ENCODE assay signal across 8 cellular contexts in the genomic region with DNA sequence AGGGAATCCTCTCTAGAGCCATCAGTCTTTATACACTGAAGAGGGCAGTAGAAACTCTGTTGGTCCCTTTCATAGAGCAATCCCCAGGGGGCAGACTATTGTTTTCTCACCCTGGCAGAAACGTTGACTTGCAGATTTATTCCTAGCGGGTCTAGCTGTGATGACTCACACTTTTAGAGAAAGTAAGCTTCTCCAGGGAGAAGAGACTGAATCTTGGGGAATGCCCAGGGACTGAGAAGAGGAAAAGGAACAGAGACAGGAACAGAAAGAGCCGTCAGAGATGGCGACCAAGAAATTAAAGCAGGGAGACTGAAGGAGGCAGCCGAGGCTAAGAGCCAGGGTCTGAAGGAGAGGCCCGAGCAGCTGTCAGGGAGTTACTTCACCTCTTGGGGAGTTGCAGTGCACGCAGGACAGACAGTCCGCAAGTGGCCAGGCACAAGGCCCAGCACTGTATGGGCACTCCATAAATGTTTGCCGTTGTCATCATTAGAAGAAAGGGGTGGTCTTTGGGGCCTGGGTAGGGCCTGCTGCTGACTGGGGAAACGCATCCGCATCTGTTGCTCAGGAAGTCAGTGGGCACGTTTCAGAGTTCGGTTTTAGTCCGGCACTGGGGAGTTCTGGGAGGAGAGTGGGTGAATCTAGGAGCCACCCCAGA. TPM values are rescaled to one million over a fixed set of nuclear protein-coding genes. Genes with fewer than 3 reads are reported as not detected.
DNase-seq lines count a peak whose midpoint lies in the region; ATAC-seq and TF ChIP-seq lines count a peak whose summit lies in the region.

No MANE protein-coding gene starts in this region.

- ATAC-seq in GM21619 (IDR thresholded peaks at IDR 0.05; ENCODE audit: unreplicated experiment) = peak; percentile 58

- H3K9me3 ChIP-seq in liver (ENCODE audit: control insufficient read depth in 4 of 4, low read length in 3 of 4) = no peaks in the 10 kb centered on the region
- H3K9me3 ChIP-seq in subcutaneous abdominal adipose tissue (ENCODE audit: control insufficient read depth in 5 of 5, low read length in 5 of 5) = no peaks in the 10 kb centered on the region

- peak; percentile 76 for TF ChIP-seq CTCF in VCaP (conservative IDR thresholded peaks at IDR 0.05)
- peak; percentile 48 for TF ChIP-seq CTCF in liver (IDR thresholded peaks at IDR 0.05; ENCODE audit: low read depth, low read length, missing input control)

- H3K4me3 ChIP-seq in liver (ENCODE audit: low read depth in 1 of 3, low read length in 3 of 3) = no peak overlapping the region
- peak overlapping the region in 4 of 5 donors; percentile 37 to 51 (median 40) for H3K4me3 ChIP-seq in subcutaneous abdominal adipose tissue (ENCODE audit: low read depth in 1 of 5, low read length in 5 of 5)

- H3K36me3 ChIP-seq in liver (ENCODE audit: control insufficient read depth in 4 of 4, insufficient read depth in 3 of 4, low read depth in 1 of 4, low read length in 3 of 4) (peaks cover 5 to 10% (median 6%) of the 10 kb centered on the region in 4 donors), subcutaneous abdominal adipose tissue (ENCODE audit: control insufficient read depth in 5 of 5, insufficient read depth in 5 of 5, low read length in 5 of 5) (peaks cover 0 to 41% (median 24%) of the 10 kb centered on the region in 5 donors)

- peaks cover 6 to 49% (median 21%) of the 10 kb centered on the region in 4 donors for H3K4me1 ChIP-seq in liver (ENCODE audit: control insufficient read depth in 4 of 4, insufficient read depth in 4 of 4, low read length in 3 of 4)
- peaks cover 16 to 66% (median 61%) of the 10 kb centered on the region in 5 donors for H3K4me1 ChIP-seq in subcutaneous abdominal adipose tissue (ENCODE audit: control insufficient read depth in 5 of 5, insufficient read depth in 5 of 5, low read length in 5 of 5)

- peak; percentile 94 for DNase-seq in EL
- peak; percentile 81 for DNase-seq in NAMALWA (ENCODE audit: low spot score)
- DNase-seq in effector CD8-positive, alpha-beta T cell (lab: John Stamatoyannopoulos, UW) = peak; percentile 13
- no peak for DNase-seq in ecto neural progenitor cell (ENCODE audit: low spot score)

- TF ChIP-seq RAD21 in liver (IDR thresholded peaks at IDR 0.05) = peak; percentile 76 to 77

- H3K9ac ChIP-seq in liver (ENCODE audit: low read depth in 1 of 2, low read length in 2 of 2) = no peak overlapping the region
- peak overlapping the region in 4 of 5 donors; percentile 60 to 75 (median 72) for H3K9ac ChIP-seq in subcutaneous abdominal adipose tissue (ENCODE audit: low read length in 5 of 5)

- WGBS in liver = 43% methylated on average over 14 of the region's 14 CpGs

- no peaks in the 10 kb centered on the region for H3K27me3 ChIP-seq in liver (ENCODE audit: control insufficient read depth in 4 of 4, insufficient read depth in 4 of 4, low read length in 3 of 4)
- H3K27me3 ChIP-seq in subcutaneous abdominal adipose tissue (ENCODE audit: control insufficient read depth in 5 of 5, insufficient read depth in 4 of 5, low read length in 5 of 5) = no peaks in the 10 kb centered on the region

- H3K27ac ChIP-seq in VCaP (peak overlapping the region; percentile 29), liver (ENCODE audit: low read depth in 1 of 2, low read length in 2 of 2) (peak overlapping the region; percentile 60 to 82), subcutaneous abdominal adipose tissue (ENCODE audit: low read depth, low read length) (peak overlapping the region; percentile 98)

TF ChIP-seq in liver, 16 proteins besides CTCF, POLR2A, EP300 and RAD21:
- TF ChIP-seq ATF3 (IDR thresholded peaks at IDR 0.05) (peak; percentile 18), HNF4A (conservative IDR thresholded peaks at IDR 0.05) (peak in 1 of 2 donors; percentile 9), EGR1 (IDR thresholded peaks at IDR 0.05; ENCODE audit: low read depth in 2 of 2) (no peak), NR2F2 (IDR thresholded peaks at IDR 0.05) (peak; percentile 51), YY1 (IDR thresholded peaks at IDR 0.05) (peak; percentile 28), ZBTB33 (IDR thresholded peaks at IDR 0.05) (no peak), GABPA (IDR thresholded peaks at IDR 0.05 in 1 of 2, conservative IDR thresholded peaks at IDR 0.05 in 1 of 2) (no peak), RXRA (IDR thresholded peaks at IDR 0.05) (peak; percentile 14 to 24), JUND (IDR thresholded peaks at IDR 0.05) (peak; percentile 87 to 93)
- TF ChIP-seq, protein P1, sequence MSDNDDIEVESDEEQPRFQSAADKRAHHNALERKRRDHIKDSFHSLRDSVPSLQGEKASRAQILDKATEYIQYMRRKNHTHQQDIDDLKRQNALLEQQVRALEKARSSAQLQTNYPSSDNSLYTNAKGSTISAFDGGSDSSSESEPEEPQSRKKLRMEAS (IDR thresholded peaks at IDR 0.05) = no peak
- TF ChIP-seq, protein P2, sequence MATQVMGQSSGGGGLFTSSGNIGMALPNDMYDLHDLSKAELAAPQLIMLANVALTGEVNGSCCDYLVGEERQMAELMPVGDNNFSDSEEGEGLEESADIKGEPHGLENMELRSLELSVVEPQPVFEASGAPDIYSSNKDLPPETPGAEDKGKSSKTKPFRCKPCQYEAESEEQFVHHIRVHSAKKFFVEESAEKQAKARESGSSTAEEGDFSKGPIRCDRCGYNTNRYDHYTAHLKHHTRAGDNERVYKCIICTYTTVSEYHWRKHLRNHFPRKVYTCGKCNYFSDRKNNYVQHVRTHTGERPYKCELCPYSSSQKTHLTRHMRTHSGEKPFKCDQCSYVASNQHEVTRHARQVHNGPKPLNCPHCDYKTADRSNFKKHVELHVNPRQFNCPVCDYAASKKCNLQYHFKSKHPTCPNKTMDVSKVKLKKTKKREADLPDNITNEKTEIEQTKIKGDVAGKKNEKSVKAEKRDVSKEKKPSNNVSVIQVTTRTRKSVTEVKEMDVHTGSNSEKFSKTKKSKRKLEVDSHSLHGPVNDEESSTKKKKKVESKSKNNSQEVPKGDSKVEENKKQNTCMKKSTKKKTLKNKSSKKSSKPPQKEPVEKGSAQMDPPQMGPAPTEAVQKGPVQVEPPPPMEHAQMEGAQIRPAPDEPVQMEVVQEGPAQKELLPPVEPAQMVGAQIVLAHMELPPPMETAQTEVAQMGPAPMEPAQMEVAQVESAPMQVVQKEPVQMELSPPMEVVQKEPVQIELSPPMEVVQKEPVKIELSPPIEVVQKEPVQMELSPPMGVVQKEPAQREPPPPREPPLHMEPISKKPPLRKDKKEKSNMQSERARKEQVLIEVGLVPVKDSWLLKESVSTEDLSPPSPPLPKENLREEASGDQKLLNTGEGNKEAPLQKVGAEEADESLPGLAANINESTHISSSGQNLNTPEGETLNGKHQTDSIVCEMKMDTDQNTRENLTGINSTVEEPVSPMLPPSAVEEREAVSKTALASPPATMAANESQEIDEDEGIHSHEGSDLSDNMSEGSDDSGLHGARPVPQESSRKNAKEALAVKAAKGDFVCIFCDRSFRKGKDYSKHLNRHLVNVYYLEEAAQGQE (IDR thresholded peaks at IDR 0.05) = no peak

RNA-seq across cellular contexts. Expression of gene PLEKHG6, which starts 13.0 kb away (rescaled TPM):
- total RNA-seq in liver = 1 to 10 TPM; 2.2 to 6.3 TPM
- 1 to 10 TPM; 2.4 to 2.7 TPM for polyA plus RNA-seq in liver

RNA-seq across cellular contexts. Expression of gene TNFRSF1A, which starts 18.4 kb away (rescaled TPM):
- 100 to 1,000 TPM in 1 of 2 donors, 10 to 100 TPM in 1; 36.9 to 144 TPM for total RNA-seq in liver
- polyA plus RNA-seq in liver = 100 to 1,000 TPM in 1 of 2 donors, 10 to 100 TPM in 1; 56.0 to 121 TPM

RNA-seq across cellular contexts. Expression of gene SCNN1A, which starts 51.9 kb away (rescaled TPM):
- total RNA-seq in liver = 1 to 10 TPM in 1 of 2 donors, under 1 TPM in 1; 0.47 to 7.7 TPM
- polyA plus RNA-seq in liver = 1 to 10 TPM; 2.2 to 3.5 TPM

Comparison
In these comparisons a context has a peak if more than half of its experiments do, and no peak if none do; other contexts are left out.
1. H3K27ac ChIP-seq: peak in every context shown above with its lines; median percentile 98 in subcutaneous abdominal adipose tissue; 71 in liver; 29 in VCaP.
2. H3K4me3 ChIP-seq: peak in subcutaneous abdominal adipose tissue (4 of 5); none in liver (0 of 3).
3. H3K9ac ChIP-seq: peak in subcutaneous abdominal adipose tissue (4 of 5); none in liver (0 of 2).